Comparison of ENCODE assay signal across 18 cellular contexts in genomic region chr11:67349036-67349435, GRCh38. TPM values are rescaled to one million over a fixed set of nuclear protein-coding genes. Genes with fewer than 3 reads are reported as not detected.
A peak's percentile ranks its signal among the peaks of the same experiment; 100 is the strongest.
DNase-seq lines count a peak whose midpoint lies in the region; ATAC-seq and TF ChIP-seq lines count a peak whose summit lies in the region.
"Had no signal": no experiment of that assay in that cellular context is flagged by ENCODE, and none has a peak within 500 bp of the region (broad histone marks: within the 10 kb centered on the region; RNA-seq: fewer than 3 reads in every experiment).

No MANE protein-coding gene starts in this region.

- DNase-seq in right cardiac atrium (no peak), heart right ventricle (no peak), RWPE1 (ENCODE audit: low spot score) (no peak), esophagus squamous epithelium (lab: John Stamatoyannopoulos, UW) (no peak), type B pancreatic cell (ENCODE audit: extremely low spot score, unreplicated experiment) (no peak), cerebellar cortex (ENCODE audit: low spot score) (no peak), SKM-1 (lab: John Stamatoyannopoulos, UW; ENCODE audit: unreplicated experiment) (no peak)
- DNase-seq: activated CD4-positive, alpha-beta T cell treated with anti-CD3 and anti-CD28 coated beads for 36 hours; activated CD8-positive, alpha-beta memory T cell treated with anti-CD3 and anti-CD28 coated beads, Interleukin-2, amount 10 ng/mL, durations not matched to agents 7 days and 5 days; dorsolateral prefrontal cortex; gastrocnemius medialis; NCI-H1105; sigmoid colon; stimulated activated naive B cell treated with anti-CD40 and anti-IgM and Interleukin-4, amounts not matched to agents 10 μg/mL and 1 μg/mL and 100 μg/mL, for 72 hours had no signal

- no peak for TF ChIP-seq POLR2A in esophagus squamous epithelium (IDR thresholded peaks at IDR 0.05)

- no peaks in the 10 kb centered on the region for H3K27me3 Mint-ChIP-seq in type B pancreatic cell
- H3K27me3 Mint-ChIP-seq: activated CD4-positive, alpha-beta T cell treated with anti-CD3 and anti-CD28 coated beads for 36 hours; activated CD8-positive, alpha-beta memory T cell treated with anti-CD3 and anti-CD28 coated beads, Interleukin-2, amount 10 ng/mL, durations not matched to agents 7 days and 5 days; activated T-helper 17 cell treated with anti-CD3 and anti-CD28 coated beads, Interleukin-2, amount 50 U/mL, for 72 hours; natural killer cell treated with Interleukin-12 subunit alpha and Interleukin-12 subunit beta and Interleukin-15 and Interleukin-18, amount 100 ng/mL, for 72 hours; stimulated activated naive B cell treated with anti-CD40 and anti-IgM and Interleukin-4, amounts not matched to agents 10 μg/mL and 1 μg/mL and 100 μg/mL, for 72 hours had no signal

- POLR2A ChIA-PET in RWPE1 (lab: Yijun Ruan, JAX; ENCODE audit: low non-redundant PET): interaction anchor here (0.5 kb wide), 1 partner anchor 137 kb away, joined by 7 read pairs; no protein-coding TSS in a partner anchor

- H3K36me3 Mint-ChIP-seq in type B pancreatic cell: no peaks in the 10 kb centered on the region
- H3K36me3 Mint-ChIP-seq: natural killer cell treated with Interleukin-12 subunit alpha and Interleukin-12 subunit beta and Interleukin-15 and Interleukin-18, amount 100 ng/mL, for 72 hours had no signal

- CTCF ChIA-PET in RWPE1 (lab: Yijun Ruan, JAX): interaction anchor here (0.6 to 5.9 kb wide), 2 partner anchors 18 to 31 kb away, joined by 3 to 113 read pairs; no protein-coding TSS in a partner anchor

- TF ChIP-seq CTCF in heart right ventricle (IDR thresholded peaks at IDR 0.05) (no peak), RWPE1 (conservative IDR thresholded peaks at IDR 0.05; ENCODE audit: low read depth) (no peak), esophagus squamous epithelium (IDR thresholded peaks at IDR 0.05) (no peak), type B pancreatic cell (conservative IDR thresholded peaks at IDR 0.05) (no peak)

- peak overlapping the region; percentile 67 for H3K27ac Mint-ChIP-seq in type B pancreatic cell
- H3K27ac Mint-ChIP-seq: activated CD8-positive, alpha-beta memory T cell treated with anti-CD3 and anti-CD28 coated beads, Interleukin-2, amount 10 ng/mL, durations not matched to agents 7 days and 5 days; activated T-helper 17 cell treated with anti-CD3 and anti-CD28 coated beads, Interleukin-2, amount 50 U/mL, for 72 hours had no signal

- no peaks in the 10 kb centered on the region for H3K9me3 Mint-ChIP-seq in type B pancreatic cell
- H3K9me3 Mint-ChIP-seq: activated T-helper 17 cell treated with anti-CD3 and anti-CD28 coated beads, Interleukin-2, amount 50 U/mL, for 72 hours; natural killer cell treated with Interleukin-12 subunit alpha and Interleukin-12 subunit beta and Interleukin-15 and Interleukin-18, amount 100 ng/mL, for 72 hours; stimulated activated naive B cell treated with anti-CD40 and anti-IgM and Interleukin-4, amounts not matched to agents 10 μg/mL and 1 μg/mL and 100 μg/mL, for 72 hours had no signal

- peaks cover 0 to 5% (median 0%) of the 10 kb centered on the region in 9 donors for H3K36me3 ChIP-seq in heart right ventricle
- no peaks in the 10 kb centered on the region for H3K36me3 ChIP-seq in esophagus squamous epithelium
- H3K36me3 ChIP-seq: pancreas, sigmoid colon had no signal

- ATAC-seq in right cardiac atrium: no peak
- no peak for ATAC-seq in heart right ventricle
- ATAC-seq in GM18520 (IDR thresholded peaks at IDR 0.05; ENCODE audit: unreplicated experiment): no peak
- ATAC-seq: activated CD4-positive, alpha-beta T cell treated with anti-CD3 and anti-CD28 coated beads for 36 hours; activated CD8-positive, alpha-beta memory T cell treated with anti-CD3 and anti-CD28 coated beads, Interleukin-2, amount 10 ng/mL, durations not matched to agents 7 days and 5 days; activated T-helper 17 cell treated with anti-CD3 and anti-CD28 coated beads, Interleukin-2, amount 50 U/mL, for 72 hours; gastrocnemius medialis; natural killer cell treated with Interleukin-12 subunit alpha and Interleukin-12 subunit beta and Interleukin-15 and Interleukin-18, amount 100 ng/mL, for 72 hours; pancreas; stimulated activated naive B cell treated with anti-CD40 and anti-IgM and Interleukin-4, amounts not matched to agents 10 μg/mL and 1 μg/mL and 100 μg/mL, for 72 hours had no signal

- no peak overlapping the region for H3K4me3 ChIP-seq in right cardiac atrium (ENCODE audit: low read length)
- no peak overlapping the region for H3K4me3 ChIP-seq in heart right ventricle
- no peak overlapping the region for H3K4me3 ChIP-seq in esophagus squamous epithelium
- H3K4me3 ChIP-seq: dorsolateral prefrontal cortex, gastrocnemius medialis, pancreas, sigmoid colon had no signal

- intact Hi-C loops in right cardiac atrium (cut with DNase I) (loop anchor here in 1 of 4 donors (5.0 kb wide), 1 partner anchor 33 kb away; no protein-coding TSS in a partner anchor), heart right ventricle (cut with DNase I) (loop anchor here in 3 of 10 donors (5.0 kb wide), 1 partner anchor 33 kb away; no protein-coding TSS in a partner anchor), esophagus squamous epithelium (cut with DNase I) (loop anchor here (5.0 kb wide), 1 partner anchor 33 kb away; no protein-coding TSS in a partner anchor)

- H3K27ac ChIP-seq in right cardiac atrium (ENCODE audit: low read length) (peak overlapping the region; percentile 71), heart right ventricle (peak overlapping the region in 3 of 10 donors; percentile 23 to 30 (median 27)), RWPE1 (peak overlapping the region; percentile 74), esophagus squamous epithelium (peak overlapping the region; percentile 4 to 43 (median 22))
- H3K27ac ChIP-seq: gastrocnemius medialis had no signal

- no peak overlapping the region for H3K4me3 Mint-ChIP-seq in type B pancreatic cell
- H3K4me3 Mint-ChIP-seq: activated CD4-positive, alpha-beta T cell treated with anti-CD3 and anti-CD28 coated beads for 36 hours; activated CD8-positive, alpha-beta memory T cell treated with anti-CD3 and anti-CD28 coated beads, Interleukin-2, amount 10 ng/mL, durations not matched to agents 7 days and 5 days; activated T-helper 17 cell treated with anti-CD3 and anti-CD28 coated beads, Interleukin-2, amount 50 U/mL, for 72 hours; natural killer cell treated with Interleukin-12 subunit alpha and Interleukin-12 subunit beta and Interleukin-15 and Interleukin-18, amount 100 ng/mL, for 72 hours had no signal

- H3K27me3 ChIP-seq in right cardiac atrium (ENCODE audit: control insufficient read depth, insufficient read depth): no peaks in the 10 kb centered on the region
- H3K27me3 ChIP-seq in heart right ventricle: no peaks in the 10 kb centered on the region
- H3K27me3 ChIP-seq in esophagus squamous epithelium: no peaks in the 10 kb centered on the region
- H3K27me3 ChIP-seq: dorsolateral prefrontal cortex, gastrocnemius medialis, pancreas, sigmoid colon had no signal

- peaks cover 27% of the 10 kb centered on the region for H3K4me1 Mint-ChIP-seq in type B pancreatic cell (ENCODE audit: unreplicated experiment)

- H3K9me3 ChIP-seq in right cardiac atrium (ENCODE audit: control insufficient read depth, low read length): no peaks in the 10 kb centered on the region
- no peaks in the 10 kb centered on the region for H3K9me3 ChIP-seq in heart right ventricle
- H3K9me3 ChIP-seq in esophagus squamous epithelium: no peaks in the 10 kb centered on the region
- H3K9me3 ChIP-seq: gastrocnemius medialis, pancreas, sigmoid colon had no signal

- H3K4me1 ChIP-seq in right cardiac atrium (ENCODE audit: control insufficient read depth, insufficient read depth, low read length): peaks cover 10% of the 10 kb centered on the region
- H3K4me1 ChIP-seq in heart right ventricle: peaks cover 10 to 47% (median 32%) of the 10 kb centered on the region in 9 donors
- peaks cover 37 to 81% (median 38%) of the 10 kb centered on the region in 3 donors for H3K4me1 ChIP-seq in esophagus squamous epithelium

- 61% methylated on average over 5 of the region's 5 CpGs for WGBS in right cardiac atrium
- WGBS in heart right ventricle, 2 donors: 68 to 72% methylated on average over 5 of the region's 5 CpGs
- WGBS in esophagus squamous epithelium, 2 donors: 62 to 68% methylated on average over 5 of the region's 5 CpGs

RNA-seq across cellular contexts. Expression of gene POLD4, which starts 4.3 kb away (rescaled TPM):
- 10 to 100 TPM; 53.8 to 86.6 (median 65.3) TPM for total RNA-seq in right cardiac atrium
- polyA plus RNA-seq in right cardiac atrium: 124 TPM
- 10 to 100 TPM; 30.4 to 80.1 (median 39.6) TPM for total RNA-seq in heart right ventricle
- 100 to 1,000 TPM in 1 of 2 donors, 10 to 100 TPM in 1; 66.6 to 214 TPM for polyA plus RNA-seq in heart right ventricle
- 100 to 1,000 TPM in 1 of 4 donors, 10 to 100 TPM in 3; 62.6 to 113 (median 74.7) TPM for total RNA-seq in esophagus squamous epithelium
- total RNA-seq in type B pancreatic cell (ENCODE audit: low replicate concordance): 15.0 and 29.4 TPM in 2 replicates

RNA-seq across cellular contexts. Expression of gene CLCF1, which starts 24.4 kb away (rescaled TPM):
- 1 to 10 TPM; 2.9 to 6.1 (median 3.0) TPM for total RNA-seq in right cardiac atrium
- 3.7 TPM for polyA plus RNA-seq in right cardiac atrium
- total RNA-seq in heart right ventricle: 1 to 10 TPM in 6 of 10 donors, under 1 TPM in 4; 0.31 to 2.2 (median 1.0) TPM
- 10 to 100 TPM in 1 of 2 donors, 1 to 10 TPM in 1; 2.6 to 12.3 TPM for polyA plus RNA-seq in heart right ventricle
- 1 to 10 TPM; 2.3 to 6.8 (median 2.7) TPM for total RNA-seq in esophagus squamous epithelium
- total RNA-seq in type B pancreatic cell (ENCODE audit: low replicate concordance): 3.2 and 6.7 TPM in 2 replicates

RNA-seq across cellular contexts. Expression of gene RAD9A, which starts 42.8 kb away (rescaled TPM):
- 10 to 100 TPM in 1 of 4 donors, 1 to 10 TPM in 3; 7.9 to 11.7 (median 9.4) TPM for total RNA-seq in right cardiac atrium
- 7.3 TPM for polyA plus RNA-seq in right cardiac atrium
- 10 to 100 TPM in 1 of 10 donors, 1 to 10 TPM in 9; 4.8 to 13.8 (median 6.4) TPM for total RNA-seq in heart right ventricle
- polyA plus RNA-seq in heart right ventricle: 10 to 100 TPM in 1 of 2 donors, 1 to 10 TPM in 1; 9.9 to 15.0 TPM
- total RNA-seq in esophagus squamous epithelium: 10 to 100 TPM; 10.6 to 18.3 (median 12.7) TPM
- total RNA-seq in type B pancreatic cell (ENCODE audit: low replicate concordance): 29.5 and 41.2 TPM in 2 replicates

RNA-seq across cellular contexts. Expression of gene SSH3, which starts 45.7 kb away (rescaled TPM):
- total RNA-seq in right cardiac atrium (10 to 100 TPM; 23.9 to 25.9 (median 25.1) TPM), heart right ventricle (10 to 100 TPM; 11.9 to 21.2 (median 15.6) TPM), esophagus squamous epithelium (10 to 100 TPM; 51.4 to 78.4 (median 64.8) TPM), type B pancreatic cell (ENCODE audit: low replicate concordance) (32.0 and 40.9 TPM in 2 replicates)
- polyA plus RNA-seq in right cardiac atrium (14.9 TPM), heart right ventricle (10 to 100 TPM in 1 of 2 donors, 1 to 10 TPM in 1; 7.8 to 15.5 TPM)

RNA-seq across cellular contexts. Expression of gene PPP1CA, which starts 52.6 kb away (rescaled TPM):
- total RNA-seq in right cardiac atrium (10 to 100 TPM; 73.1 to 93.4 (median 79.1) TPM), heart right ventricle (100 to 1,000 TPM in 7 of 10 donors, 10 to 100 TPM in 3; 92.0 to 143 (median 103) TPM), esophagus squamous epithelium (100 to 1,000 TPM; 146 to 202 (median 185) TPM), type B pancreatic cell (ENCODE audit: low replicate concordance) (137 TPM in 2 replicates)
- polyA plus RNA-seq in right cardiac atrium (79.4 TPM), heart right ventricle (100 to 1,000 TPM in 1 of 2 donors, 10 to 100 TPM in 1; 80.2 to 186 TPM)
